ENCODE assay signal across 25 cellular contexts in genomic region chr17:43453331-43453812, GRCh38. TPM values are rescaled to one million over a fixed set of nuclear protein-coding genes. Genes with fewer than 3 reads are reported as not detected.
DNase-seq lines count a peak whose midpoint lies in the region; ATAC-seq and TF ChIP-seq lines count a peak whose summit lies in the region.
"Had no signal": no experiment of that assay in that cellular context is flagged by ENCODE, and none has a peak within 500 bp of the region (broad histone marks: within the 10 kb centered on the region; RNA-seq: fewer than 3 reads in every experiment).

No MANE protein-coding gene starts in this region.

- H3K9ac ChIP-seq in mammary epithelial cell (ENCODE audit: insufficient read depth, low read length) = no peak overlapping the region

- H3K4me3 Mint-ChIP-seq in MCF 10A (ENCODE audit: unreplicated experiment) (no peak overlapping the region), mesothelial cell of epicardium (no peak overlapping the region)
- H3K4me3 Mint-ChIP-seq in activated CD4-positive, alpha-beta T cell treated with anti-CD3 and anti-CD28 coated beads, Interleukin-2, amount 10 ng/mL, durations not matched to agents 24 days and 14 days = no peak overlapping the region
- H3K4me3 Mint-ChIP-seq: activated CD8-positive, alpha-beta memory T cell treated with anti-CD3 and anti-CD28 coated beads, Interleukin-2, amount 10 ng/mL, durations not matched to agents 7 days and 5 days; CD4-positive, CD25-positive, alpha-beta regulatory T cell; naive thymus-derived CD4-positive, alpha-beta T cell; stimulated activated memory B cell treated with anti-CD40 and anti-IgM and Interleukin-4, amounts not matched to agents 10 μg/mL and 1 μg/mL and 100 μg/mL, for 72 hours had no signal

- POLR2A ChIA-PET in MCF 10A (lab: Yijun Ruan, JAX) = interaction anchor here (1.6 to 19.6 kb wide), 3 partner anchors 15 to 50 kb away, joined by 5 to 640 read pairs (median 151); partner anchors contain the start of genes ARL4D and DHX8

- 83% methylated on average over 11 of the region's 11 CpGs for WGBS in mammary epithelial cell (ENCODE audit: low coverage, missing lambda C conversion rate)
- WGBS in heart right ventricle, 2 donors = 66 to 72% methylated on average over 11 of the region's 11 CpGs
- 53 to 58% methylated on average over 11 of the region's 11 CpGs for WGBS in testis, 2 donors

- peak overlapping the region; percentile 20 for H2AFZ ChIP-seq in mammary epithelial cell (ENCODE audit: low read depth, low read length)

- intact Hi-C loops in mammary epithelial cell (cut with micrococcal nuclease) (no loop called here), MCF 10A (cut with micrococcal nuclease) (no loop called here), heart right ventricle (cut with DNase I) (no loop called here), testis (cut with DNase I; ENCODE audit: low total_unique reads) (no loop called here)
- intact Hi-C loops in activated CD4-positive, alpha-beta T cell treated with anti-CD3 and anti-CD28 coated beads, Interleukin-2, amount 10 ng/mL, durations not matched to agents 24 days and 14 days (cut with micrococcal nuclease) = no loop called here

- CTCF ChIA-PET in mammary epithelial cell (lab: Charles Lee; ENCODE audit: low non-redundant PET) (no interaction called here), MCF 10A (lab: Yijun Ruan, JAX) (interaction anchor here (0.7 to 1.6 kb wide), 3 partner anchors 15 to 33 kb away, joined by 3 to 5 read pairs (median 5); partner anchors contain the start of gene DHX8)

- BruUV-seq in mammary epithelial cell (replicated peaks; lab: Mats Ljungman, UMichigan) (no TSS peak), MCF 10A (replicated peaks; lab: Mats Ljungman, UMichigan) (no TSS peak)

- H3K36me3 Mint-ChIP-seq in MCF 10A (ENCODE audit: insufficient read depth, unreplicated experiment) = peaks cover 6% of the 10 kb centered on the region
- no peaks in the 10 kb centered on the region for H3K36me3 Mint-ChIP-seq in mesothelial cell of epicardium
- no peaks in the 10 kb centered on the region for H3K36me3 Mint-ChIP-seq in activated CD4-positive, alpha-beta T cell treated with anti-CD3 and anti-CD28 coated beads, Interleukin-2, amount 10 ng/mL, durations not matched to agents 24 days and 14 days (ENCODE audit: low read depth)
- H3K36me3 Mint-ChIP-seq: activated CD8-positive, alpha-beta memory T cell treated with anti-CD3 and anti-CD28 coated beads, Interleukin-2, amount 10 ng/mL, durations not matched to agents 7 days and 5 days; CD4-positive, CD25-positive, alpha-beta regulatory T cell; naive thymus-derived CD4-positive, alpha-beta T cell; stimulated activated memory B cell treated with anti-CD40 and anti-IgM and Interleukin-4, amounts not matched to agents 10 μg/mL and 1 μg/mL and 100 μg/mL, for 72 hours had no signal

- dilution Hi-C loops in mammary epithelial cell (cut with HindIII; ENCODE audit: low sequenced_read_pairs) = no loop called here

- H3K9me3 Mint-ChIP-seq in MCF 10A (ENCODE audit: unreplicated experiment) (no peaks in the 10 kb centered on the region), mesothelial cell of epicardium (no peaks in the 10 kb centered on the region)
- no peaks in the 10 kb centered on the region for H3K9me3 Mint-ChIP-seq in activated CD4-positive, alpha-beta T cell treated with anti-CD3 and anti-CD28 coated beads, Interleukin-2, amount 10 ng/mL, durations not matched to agents 24 days and 14 days
- H3K9me3 Mint-ChIP-seq: stimulated activated memory B cell treated with anti-CD40 and anti-IgM and Interleukin-4, amounts not matched to agents 10 μg/mL and 1 μg/mL and 100 μg/mL, for 72 hours had no signal

- H3K4me3 ChIP-seq in mammary epithelial cell (replicated peaks in 1 of 3; ENCODE audit: insufficient read depth in 1 of 3, low read depth in 2 of 3, low read length in 3 of 3) (no peak overlapping the region), heart right ventricle (no peak overlapping the region), testis (no peak overlapping the region)
- H3K4me3 ChIP-seq: body of pancreas, Peyer's patch, SJCRH30, vagina had no signal

- H3K36me3 ChIP-seq in mammary epithelial cell (ENCODE audit: insufficient read depth, low read length) (no peaks in the 10 kb centered on the region), heart right ventricle (no peaks in the 10 kb centered on the region), testis (ENCODE audit: low read depth, missing control alignments) (no peaks in the 10 kb centered on the region)
- H3K36me3 ChIP-seq: Peyer's patch, SJCRH30, vagina had no signal

- in situ Hi-C loops in mammary epithelial cell (cut with MboI; ENCODE audit: low sequenced_read_pairs in 2 of 2) = no loop called here

- H3K4me1 ChIP-seq in mammary epithelial cell (ENCODE audit: insufficient read depth, low read length) (peaks cover 36% of the 10 kb centered on the region), heart right ventricle (peaks cover 0 to 23% (median 18%) of the 10 kb centered on the region in 9 donors), testis (peaks cover 10% of the 10 kb centered on the region)

- ATAC-seq in heart right ventricle = peak in 6 of 8 donors; percentile 44 to 69 (median 62)
- no peak for ATAC-seq in HG03354 (IDR thresholded peaks at IDR 0.05; ENCODE audit: poor library complexity, severe bottlenecking, unreplicated experiment)
- ATAC-seq: activated CD8-positive, alpha-beta memory T cell treated with anti-CD3 and anti-CD28 coated beads, Interleukin-2, amount 10 ng/mL, durations not matched to agents 7 days and 5 days; body of pancreas; naive thymus-derived CD4-positive, alpha-beta T cell; stimulated activated memory B cell treated with anti-CD40 and anti-IgM and Interleukin-4, amounts not matched to agents 10 μg/mL and 1 μg/mL and 100 μg/mL, for 72 hours had no signal

- H3K27me3 Mint-ChIP-seq in MCF 10A (ENCODE audit: insufficient read depth, unreplicated experiment) (no peaks in the 10 kb centered on the region), mesothelial cell of epicardium (ENCODE audit: low read depth) (peaks cover 3% of the 10 kb centered on the region)
- H3K27me3 Mint-ChIP-seq in activated CD4-positive, alpha-beta T cell treated with anti-CD3 and anti-CD28 coated beads, Interleukin-2, amount 10 ng/mL, durations not matched to agents 24 days and 14 days = peaks cover 19% of the 10 kb centered on the region

- no peaks in the 10 kb centered on the region for H3K9me3 ChIP-seq in mammary epithelial cell (replicated peaks; ENCODE audit: insufficient read depth, low read length)
- H3K9me3 ChIP-seq in heart right ventricle = no peaks in the 10 kb centered on the region
- H3K9me3 ChIP-seq in testis = no peaks in the 10 kb centered on the region
- H3K9me3 ChIP-seq: body of pancreas, Peyer's patch, SJCRH30, vagina had no signal

- H3K79me2 ChIP-seq in mammary epithelial cell (ENCODE audit: insufficient read depth, low read length) = no peaks in the 10 kb centered on the region

- H3K27ac Mint-ChIP-seq in MCF 10A (ENCODE audit: low read depth, unreplicated experiment) (no peak overlapping the region), mesothelial cell of epicardium (peak overlapping the region; percentile 15)
- H3K27ac Mint-ChIP-seq in activated CD4-positive, alpha-beta T cell treated with anti-CD3 and anti-CD28 coated beads, Interleukin-2, amount 10 ng/mL, durations not matched to agents 24 days and 14 days = no peak overlapping the region
- H3K27ac Mint-ChIP-seq: activated CD8-positive, alpha-beta memory T cell treated with anti-CD3 and anti-CD28 coated beads, Interleukin-2, amount 10 ng/mL, durations not matched to agents 7 days and 5 days; CD4-positive, CD25-positive, alpha-beta regulatory T cell; naive thymus-derived CD4-positive, alpha-beta T cell; stimulated activated memory B cell treated with anti-CD40 and anti-IgM and Interleukin-4, amounts not matched to agents 10 μg/mL and 1 μg/mL and 100 μg/mL, for 72 hours had no signal

- no peaks in the 10 kb centered on the region for H4K20me1 ChIP-seq in mammary epithelial cell (ENCODE audit: insufficient read depth, low read length)

- H3K4me2 ChIP-seq in mammary epithelial cell (ENCODE audit: insufficient read depth, low read depth, low read length) = no peak overlapping the region

- peaks cover 34% of the 10 kb centered on the region for H3K4me1 Mint-ChIP-seq in MCF 10A (ENCODE audit: insufficient read depth, unreplicated experiment)
- peaks cover 2% of the 10 kb centered on the region for H3K4me1 Mint-ChIP-seq in mesothelial cell of epicardium
- peaks cover 5% of the 10 kb centered on the region for H3K4me1 Mint-ChIP-seq in activated CD4-positive, alpha-beta T cell treated with anti-CD3 and anti-CD28 coated beads, Interleukin-2, amount 10 ng/mL, durations not matched to agents 24 days and 14 days
- H3K4me1 Mint-ChIP-seq: stimulated activated memory B cell treated with anti-CD40 and anti-IgM and Interleukin-4, amounts not matched to agents 10 μg/mL and 1 μg/mL and 100 μg/mL, for 72 hours had no signal

- no peak for DNase-seq in mammary epithelial cell
- DNase-seq in MCF 10A (ENCODE audit: unreplicated experiment) = no peak
- peak; percentile 40 to 42 for DNase-seq in heart right ventricle
- no peak for DNase-seq in mesothelial cell of epicardium (ENCODE audit: low spot score in 2 of 2, unreplicated experiment in 2 of 2)
- DNase-seq in testis = peak; percentile 28
- no peak for DNase-seq in NCI-H128 (lab: John Stamatoyannopoulos, UW; ENCODE audit: unreplicated experiment)
- DNase-seq in activated CD4-positive, alpha-beta T cell treated with anti-CD3 and anti-CD28 coated beads, Interleukin-2, amount 10 ng/mL, durations not matched to agents 24 days and 14 days = no peak
- DNase-seq: activated CD8-positive, alpha-beta memory T cell treated with anti-CD3 and anti-CD28 coated beads, Interleukin-2, amount 10 ng/mL, durations not matched to agents 7 days and 5 days; body of pancreas; CD4-positive, CD25-positive, alpha-beta regulatory T cell; effector CD8-positive, alpha-beta T cell; naive thymus-derived CD4-positive, alpha-beta T cell; NCI-H1092; NCI-H187; NCI-H2171 treated with DMSO at 0.1 percent for 48 hours; NCI-H524 treated with DMSO at 0.1 percent for 48 hours; Peyer's patch; retina; SJCRH30; stimulated activated CD4-positive, alpha-beta T cell treated with anti-CD3 and anti-CD28 coated beads, Interleukin-4, amount 100 ng/mL, for 4 hours; T1000 had no signal

- TF ChIP-seq CTCF in mammary epithelial cell (conservative IDR thresholded peaks at IDR 0.05 in 1 of 2, IDR thresholded peaks at IDR 0.05 in 1 of 2; ENCODE audit: extremely low read depth in 1 of 2, insufficient read depth in 1 of 2, low read depth in 1 of 2, low read length in 2 of 2) (no peak), MCF 10A (IDR thresholded peaks at IDR 0.05; ENCODE audit: unreplicated experiment) (no peak), heart right ventricle (IDR thresholded peaks at IDR 0.05) (no peak), mesothelial cell of epicardium (IDR thresholded peaks at IDR 0.05; ENCODE audit: unreplicated experiment) (no peak), testis (IDR thresholded peaks at IDR 0.05) (no peak)

- no peak for TF ChIP-seq POLR2A in testis (IDR thresholded peaks at IDR 0.05)

- H3K27me3 ChIP-seq in mammary epithelial cell (ENCODE audit: insufficient read depth, low read length) = no peaks in the 10 kb centered on the region
- no peaks in the 10 kb centered on the region for H3K27me3 ChIP-seq in heart right ventricle
- no peaks in the 10 kb centered on the region for H3K27me3 ChIP-seq in testis
- H3K27me3 ChIP-seq: body of pancreas, Peyer's patch, SJCRH30, vagina had no signal

- H3K27ac ChIP-seq in mammary epithelial cell (ENCODE audit: insufficient read depth, low read depth, low read length) (no peak overlapping the region), heart right ventricle (no peak overlapping the region), testis (no peak overlapping the region)
- H3K27ac ChIP-seq: 22Rv1, body of pancreas, SJCRH30, vagina had no signal

RNA-seq across cellular contexts. Expression of gene DHX8, which starts 30.4 kb away (rescaled TPM):
- total RNA-seq in mammary epithelial cell (10 to 100 TPM; 41.3 to 58.8 TPM), MCF 10A (2022) (56.9 and 62.1 TPM in 2 replicates), heart right ventricle (10 to 100 TPM; 22.4 to 42.0 (median 29.0) TPM), mesothelial cell of epicardium (64.4 to 71.9 TPM (median 68.6 TPM) in 3 replicates), testis (10 to 100 TPM; 68.0 to 74.3 TPM)
- polyA plus RNA-seq in mammary epithelial cell (28.5 TPM), heart right ventricle (10 to 100 TPM; 19.2 to 24.8 TPM), testis (ENCODE audit: insufficient read depth, low read depth, low replicate concordance) (63.4 TPM)
- 87.8 TPM for polyA minus RNA-seq in mammary epithelial cell
- total RNA-seq in activated CD4-positive, alpha-beta T cell treated with anti-CD3 and anti-CD28 coated beads, Interleukin-2, amount 10 ng/mL, durations not matched to agents 24 days and 14 days = 54.2 and 56.6 TPM in 2 replicates

RNA-seq across cellular contexts. Expression of gene ARL4D, which starts 54.6 kb away (rescaled TPM):
- 100 to 1,000 TPM in 1 of 2 donors, 10 to 100 TPM in 1; 59.1 to 112 TPM for total RNA-seq in mammary epithelial cell
- polyA plus RNA-seq in mammary epithelial cell = 43.2 TPM
- polyA minus RNA-seq in mammary epithelial cell = 43.4 TPM
- total RNA-seq in MCF 10A (2022) = 33.5 and 38.8 TPM in 2 replicates
- total RNA-seq in heart right ventricle = 1 to 10 TPM; 2.5 to 6.9 (median 3.9) TPM
- polyA plus RNA-seq in heart right ventricle = 10 to 100 TPM in 1 of 2 donors, 1 to 10 TPM in 1; 7.8 to 13.5 TPM
- total RNA-seq in mesothelial cell of epicardium = 7.9 to 8.6 TPM (median 8.1 TPM) in 3 replicates
- 10 to 100 TPM; 26.5 to 45.6 TPM for total RNA-seq in testis
- polyA plus RNA-seq in testis (ENCODE audit: insufficient read depth, low read depth, low replicate concordance) = 48.2 TPM
- 3.3 and 3.5 TPM in 2 replicates for total RNA-seq in activated CD4-positive, alpha-beta T cell treated with anti-CD3 and anti-CD28 coated beads, Interleukin-2, amount 10 ng/mL, durations not matched to agents 24 days and 14 days

Comparison
In these comparisons a context has a peak if more than half of its experiments do, and no peak if none do; other contexts are left out.
1. DNase-seq: peak in heart right ventricle (2 of 2) and testis (single experiment); none in mammary epithelial cell (single experiment), MCF 10A (single experiment), mesothelial cell of epicardium (0 of 2), NCI-H128 (single experiment) and activated CD4-positive, alpha-beta T cell treated with anti-CD3 and anti-CD28 coated beads, Interleukin-2, amount 10 ng/mL, durations not matched to agents 24 days and 14 days (single experiment).